ENCODE assay signal across 10 cellular contexts in genomic region chr3:64343692-64344440, GRCh38.
DNase-seq lines count a peak whose midpoint lies in the region; ATAC-seq and TF ChIP-seq lines count a peak whose summit lies in the region.
"Had no signal": no experiment of that assay in that cellular context is flagged by ENCODE, and none has a peak within 500 bp of the region (broad histone marks: within the 10 kb centered on the region; RNA-seq: fewer than 3 reads in every experiment).

No MANE protein-coding gene starts in this region.

- no peak overlapping the region for H2BK5ac ChIP-seq in mesendoderm (ENCODE audit: low read length)

- H2BK15ac ChIP-seq in mesendoderm (replicated peaks; ENCODE audit: low read depth) = peak overlapping the region; percentile 76

- no peak overlapping the region for H3K4me2 ChIP-seq in mesendoderm (ENCODE audit: low read length)

- no peak overlapping the region for H3K23ac ChIP-seq in mesendoderm (ENCODE audit: low read length)

- peak overlapping the region; percentile 62 for H3K18ac ChIP-seq in mesendoderm (ENCODE audit: low read length)

- POLR2A ChIA-PET in CD4-positive, alpha-beta memory T cell (lab: Charles Lee; ENCODE audit: partially characterized antibody) = no interaction called here
- POLR2A ChIA-PET in activated CD8-positive, alpha-beta T cell treated with anti-CD3 and anti-CD28 coated beads, Interleukin-2, amount 10 ng/mL, durations not matched to agents 7 days and 5 days (lab: Charles Lee) = no interaction called here

- no peak overlapping the region for H3K27ac Mint-ChIP-seq in CD4-positive, alpha-beta memory T cell
- H3K27ac Mint-ChIP-seq in activated CD8-positive, alpha-beta T cell treated with anti-CD3 and anti-CD28 coated beads, Interleukin-2, amount 10 ng/mL, durations not matched to agents 7 days and 5 days = no peak overlapping the region

- peaks cover 0 to 7% (median 0%) of the 10 kb centered on the region in 8 donors for H3K9me3 Mint-ChIP-seq in CD4-positive, alpha-beta memory T cell
- H3K9me3 Mint-ChIP-seq in activated CD8-positive, alpha-beta T cell treated with anti-CD3 and anti-CD28 coated beads, Interleukin-2, amount 10 ng/mL, durations not matched to agents 7 days and 5 days (ENCODE audit: insufficient read depth) = no peaks in the 10 kb centered on the region

- H3K4me3 ChIP-seq in HUES6 (ENCODE audit: low read depth, low read length) = no peak overlapping the region
- no peak overlapping the region for H3K4me3 ChIP-seq in choroid plexus epithelial cell (ENCODE audit: low read depth, low read length)
- no peak overlapping the region for H3K4me3 ChIP-seq in mesendoderm (ENCODE audit: low read length)
- H3K4me3 ChIP-seq in upper lobe of left lung = no peak overlapping the region
- H3K4me3 ChIP-seq in CD4-positive, alpha-beta memory T cell (ENCODE audit: low read length in 2 of 2) = no peak overlapping the region

- no peaks in the 10 kb centered on the region for H3K4me1 Mint-ChIP-seq in CD4-positive, alpha-beta memory T cell
- no peaks in the 10 kb centered on the region for H3K4me1 Mint-ChIP-seq in activated CD8-positive, alpha-beta T cell treated with anti-CD3 and anti-CD28 coated beads, Interleukin-2, amount 10 ng/mL, durations not matched to agents 7 days and 5 days (ENCODE audit: low read depth)

- peak overlapping the region; percentile 56; the same call in 1 of the 2 replicates for H3K27ac ChIP-seq in HUES6 (ENCODE audit: low read depth, low read length)
- H3K27ac ChIP-seq in mesendoderm (ENCODE audit: low read depth, low read length) = peak overlapping the region; percentile 87
- H3K27ac ChIP-seq in upper lobe of left lung = peak overlapping the region; percentile 42 to 73 (median 67)
- H3K27ac ChIP-seq in CD4-positive, alpha-beta memory T cell (ENCODE audit: low read depth, low read length) = no peak overlapping the region

- TF ChIP-seq POLR2A in upper lobe of left lung (IDR thresholded peaks at IDR 0.05) = no peak

- H3K36me3 Mint-ChIP-seq in CD4-positive, alpha-beta memory T cell = no peaks in the 10 kb centered on the region
- no peaks in the 10 kb centered on the region for H3K36me3 Mint-ChIP-seq in activated CD8-positive, alpha-beta T cell treated with anti-CD3 and anti-CD28 coated beads, Interleukin-2, amount 10 ng/mL, durations not matched to agents 7 days and 5 days (ENCODE audit: low read depth)

- H3K27me3 ChIP-seq in HUES6 (ENCODE audit: control insufficient read depth, insufficient read depth, low read length) (no peaks in the 10 kb centered on the region), mesendoderm (ENCODE audit: insufficient read depth, low read length, poor library complexity) (no peaks in the 10 kb centered on the region), upper lobe of left lung (no peaks in the 10 kb centered on the region)
- no peaks in the 10 kb centered on the region for H3K27me3 ChIP-seq in CD4-positive, alpha-beta memory T cell (ENCODE audit: insufficient read depth, low read length)

- intact Hi-C loops in CD4-positive, alpha-beta memory T cell (cut with micrococcal nuclease) = no loop called here

- peak overlapping the region; percentile 83 for H3K4ac ChIP-seq in mesendoderm (ENCODE audit: low read depth, low read length)

- H3K79me1 ChIP-seq in mesendoderm (ENCODE audit: low read length) = no peaks in the 10 kb centered on the region

- H3K4me1 ChIP-seq in HUES6 (ENCODE audit: control insufficient read depth, insufficient read depth, low read length) (peaks cover 53% of the 10 kb centered on the region), mesendoderm (ENCODE audit: control insufficient read depth, low read depth, low read length) (peaks cover 13% of the 10 kb centered on the region), upper lobe of left lung (peaks cover 32 to 47% (median 41%) of the 10 kb centered on the region in 4 donors)
- H3K4me1 ChIP-seq in CD4-positive, alpha-beta memory T cell (ENCODE audit: insufficient read depth, low read length) = no peaks in the 10 kb centered on the region

- H3K4me3 Mint-ChIP-seq in CD4-positive, alpha-beta memory T cell = no peak overlapping the region
- H3K4me3 Mint-ChIP-seq in activated CD8-positive, alpha-beta T cell treated with anti-CD3 and anti-CD28 coated beads, Interleukin-2, amount 10 ng/mL, durations not matched to agents 7 days and 5 days = no peak overlapping the region

- peak overlapping the region; percentile 83 for H2BK120ac ChIP-seq in mesendoderm (ENCODE audit: low read depth, low read length)

- no peak for TF ChIP-seq EP300 in upper lobe of left lung (IDR thresholded peaks at IDR 0.05)

- H4K8ac ChIP-seq in mesendoderm (ENCODE audit: low read depth, low read length) = no peak overlapping the region

- no peaks in the 10 kb centered on the region for H3K79me2 ChIP-seq in mesendoderm (ENCODE audit: control insufficient read depth, insufficient read depth, low read length)

- H4K5ac ChIP-seq in mesendoderm (ENCODE audit: low read length) = no peak overlapping the region

- H3K9me3 ChIP-seq in HUES6 (ENCODE audit: control insufficient read depth, insufficient read depth, low read depth, low read length) = no peaks in the 10 kb centered on the region
- H3K9me3 ChIP-seq in upper lobe of left lung = no peaks in the 10 kb centered on the region
- H3K9me3 ChIP-seq in CD4-positive, alpha-beta memory T cell (ENCODE audit: control insufficient read depth in 1 of 2, low read length in 2 of 2) = no peaks in the 10 kb centered on the region

- H3K27me3 Mint-ChIP-seq in CD4-positive, alpha-beta memory T cell = peaks cover 2 to 4% of the 10 kb centered on the region in 2 donors
- peaks cover 7% of the 10 kb centered on the region for H3K27me3 Mint-ChIP-seq in activated CD8-positive, alpha-beta T cell treated with anti-CD3 and anti-CD28 coated beads, Interleukin-2, amount 10 ng/mL, durations not matched to agents 7 days and 5 days (ENCODE audit: low read depth)

- no CpG with 5 or more reads among the region's 8 CpGs for WGBS in mesendoderm (ENCODE audit: extremely low coverage, insufficient coverage, low lambda C conversion rate)
- 55 to 65% methylated on average over 8 of the region's 8 CpGs for WGBS in upper lobe of left lung, 2 donors

- H3K56ac ChIP-seq in mesendoderm (ENCODE audit: low read length) = peak overlapping the region; percentile 25

- CTCF ChIA-PET in CD4-positive, alpha-beta memory T cell (lab: Charles Lee; ENCODE audit: partially characterized antibody) = no interaction called here
- CTCF ChIA-PET in activated CD8-positive, alpha-beta T cell treated with anti-CD3 and anti-CD28 coated beads, Interleukin-2, amount 10 ng/mL, durations not matched to agents 7 days and 5 days (lab: Charles Lee) = no interaction called here

- no peak for TF ChIP-seq CTCF in choroid plexus epithelial cell (conservative IDR thresholded peaks at IDR 0.05; ENCODE audit: low read depth, low read length)
- TF ChIP-seq CTCF in upper lobe of left lung (IDR thresholded peaks at IDR 0.05) = no peak

- H3K36me3 ChIP-seq in HUES6 (ENCODE audit: control insufficient read depth, insufficient read depth, low read length) (no peaks in the 10 kb centered on the region), mesendoderm (ENCODE audit: control insufficient read depth, insufficient read depth, low read length) (no peaks in the 10 kb centered on the region), upper lobe of left lung (no peaks in the 10 kb centered on the region)
- no peaks in the 10 kb centered on the region for H3K36me3 ChIP-seq in CD4-positive, alpha-beta memory T cell (ENCODE audit: insufficient read depth, low read length)

- ATAC-seq in upper lobe of left lung (ENCODE audit: low FRiP score in 2 of 2) = peak in 1 of 2 donors; percentile 28
- no peak for ATAC-seq in activated CD8-positive, alpha-beta T cell treated with anti-CD3 and anti-CD28 coated beads, Interleukin-2, amount 10 ng/mL, durations not matched to agents 7 days and 5 days

- H3K9ac ChIP-seq in HUES6 (ENCODE audit: low read length) = peak overlapping the region; percentile 43
- H3K9ac ChIP-seq in mesendoderm (ENCODE audit: low read length) = no peak overlapping the region

- peak overlapping the region; percentile 4 for H2AK5ac ChIP-seq in mesendoderm (ENCODE audit: low read length)

- DNase-seq in choroid plexus epithelial cell (ENCODE audit: low read depth) = peak; percentile 72
- no peak for DNase-seq in mesendoderm
- DNase-seq in upper lobe of left lung = no peak
- no peak for DNase-seq in CD4-positive, alpha-beta memory T cell
- no peak for DNase-seq in activated T-cell treated with anti-CD3 and anti-CD28 coated beads for 4 hours
- DNase-seq in activated CD8-positive, alpha-beta T cell treated with anti-CD3 and anti-CD28 coated beads, Interleukin-2, amount 10 ng/mL, durations not matched to agents 7 days and 5 days = no peak
- DNase-seq: activated T-cell treated with anti-CD3 and anti-CD28 coated beads, Interleukin-2, amount 50 U/mL, for 48 hours; hypothalamus; Karpas-422 had no signal
